In genomic region chr5:1514819-1515310, GRCh38 we compare ENCODE assay signal across 8 cellular contexts. TPM values are rescaled to one million over a fixed set of nuclear protein-coding genes. Genes with fewer than 3 reads are reported as not detected.
DNase-seq lines count a peak whose midpoint lies in the region; ATAC-seq and TF ChIP-seq lines count a peak whose summit lies in the region.
"Not testable (repeated sequence)": the region's sequence is repeated elsewhere in the genome, so short reads cannot be mapped to it uniquely, and the experiment has no call there.

No MANE protein-coding gene starts in this region.

- H3K9me2 ChIP-seq in MM.1S (replicated peaks; ENCODE audit: insufficient read depth, low read length); hepatocyte (replicated peaks; ENCODE audit: insufficient read depth): not testable (repeated sequence)

- peaks cover 22% of the 10 kb centered on the region for H3F3A ChIP-seq in MM.1S (ENCODE audit: insufficient read depth, low read length)

- DNase-seq in D341Med (ENCODE audit: low spot score), result peak; percentile 20
- DNase-seq in MM.1S; hepatocyte (ENCODE audit: low spot score): not testable (repeated sequence)
- DNase-seq in activated CD4-positive, alpha-beta T cell treated with anti-CD3 and anti-CD28 coated beads for 1 hour, result peak; percentile 2
- peak; percentile 90 to 92 for DNase-seq in T47D (ENCODE audit: low read depth in 1 of 2, low spot score in 1 of 2)
- DNase-seq in left lung, result peak; percentile 26 to 62
- DNase-seq in osteoblast (ENCODE audit: insufficient read length, low spot score, missing footprints), result peak; percentile 69
- peak; percentile 70 for DNase-seq in type B pancreatic cell (ENCODE audit: extremely low spot score, unreplicated experiment)

- not testable (repeated sequence) for H3K4me2 ChIP-seq in MM.1S (ENCODE audit: low read depth, low read length); osteoblast (ENCODE audit: insufficient read depth, low read length)
- peak overlapping the region; percentile 33 for H3K4me2 ChIP-seq in hepatocyte

- peak overlapping the region; percentile 50 for H3K4me3 Mint-ChIP-seq in type B pancreatic cell

- not testable (repeated sequence) for H3K4me3 ChIP-seq in MM.1S (ENCODE audit: low read length); hepatocyte; left lung; osteoblast (ENCODE audit: insufficient read depth, low read length)

- H3K4me1 Mint-ChIP-seq in type B pancreatic cell (ENCODE audit: unreplicated experiment), result peaks cover 31% of the 10 kb centered on the region

- H3K36me3 ChIP-seq in MM.1S (replicated peaks; ENCODE audit: insufficient read depth, low read length) (peaks cover 32% of the 10 kb centered on the region), left lung (peaks cover 0 to 56% of the 10 kb centered on the region in 2 donors), osteoblast (ENCODE audit: insufficient read depth, low read length) (peaks cover 30% of the 10 kb centered on the region)
- H3K36me3 ChIP-seq in hepatocyte (replicated peaks; ENCODE audit: insufficient read depth, low read depth), result not testable (repeated sequence)

- not testable (repeated sequence) for H2AFZ ChIP-seq in MM.1S (ENCODE audit: low read length); hepatocyte; osteoblast (ENCODE audit: low read length)

- not testable (repeated sequence) for H4K20me1 ChIP-seq in MM.1S (ENCODE audit: insufficient read depth, low read length)
- H4K20me1 ChIP-seq in hepatocyte (ENCODE audit: insufficient read depth, poor library complexity, severe bottlenecking), result peaks cover 19% of the 10 kb centered on the region
- H4K20me1 ChIP-seq in osteoblast (ENCODE audit: insufficient read depth, low read length), result peaks cover 87% of the 10 kb centered on the region

- in situ Hi-C loops in T47D (cut with HindIII; ENCODE audit: low pct_unique_long_range_greater_than_20kb, low sequenced_read_pairs), result not testable (repeated sequence)

- not testable (repeated sequence) for ATAC-seq in left lung

- H3K27ac ChIP-seq in MM.1S (ENCODE audit: low read length) (peak overlapping the region; percentile 16; the same call in 1 of the 2 replicates), hepatocyte (peak overlapping the region; percentile 73), left lung (peak overlapping the region in 1 of 2 donors; percentile 19)
- H3K27ac ChIP-seq in osteoblast (ENCODE audit: low read depth, low read length), result not testable (repeated sequence)

- not testable (repeated sequence) for H3K9me3 Mint-ChIP-seq in type B pancreatic cell

- not testable (repeated sequence) for TF ChIP-seq CTCF in MM.1S (IDR thresholded peaks at IDR 0.05; ENCODE audit: low read length); hepatocyte (IDR thresholded peaks at IDR 0.05; ENCODE audit: poor library complexity); left lung (IDR thresholded peaks at IDR 0.05); osteoblast (IDR thresholded peaks at IDR 0.05; ENCODE audit: extremely low read depth, low read depth, low read length); type B pancreatic cell (conservative IDR thresholded peaks at IDR 0.05)

- 61% methylated on average over 11 of the region's 11 CpGs for WGBS in hepatocyte (ENCODE audit: low lambda C conversion rate, missing lambda C conversion rate)

- H3K36me3 Mint-ChIP-seq in type B pancreatic cell, result not testable (repeated sequence)

- H3K79me2 ChIP-seq in MM.1S (ENCODE audit: low read length) (peaks cover 98% of the 10 kb centered on the region), hepatocyte (peaks cover 92% of the 10 kb centered on the region), osteoblast (ENCODE audit: insufficient read depth, low read length) (peaks cover 69% of the 10 kb centered on the region)

- H3K9me3 ChIP-seq in MM.1S (replicated peaks; ENCODE audit: insufficient read depth, low read length); hepatocyte (ENCODE audit: low read depth); left lung; osteoblast (ENCODE audit: low read depth, low read length): not testable (repeated sequence)

- intact Hi-C loops in left lung (cut with DNase I), result not testable (repeated sequence)

- not testable (repeated sequence) for H3K27me3 ChIP-seq in MM.1S (replicated peaks; ENCODE audit: insufficient read depth, low read length); hepatocyte; left lung; osteoblast (ENCODE audit: insufficient read depth, low read length)

- not testable (repeated sequence) for H3K9ac ChIP-seq in MM.1S (ENCODE audit: low read length)

- peaks cover 60% of the 10 kb centered on the region for H3K4me1 ChIP-seq in MM.1S (ENCODE audit: low read length)
- peaks cover 24% of the 10 kb centered on the region for H3K4me1 ChIP-seq in hepatocyte (ENCODE audit: insufficient read depth)
- peaks cover 20 to 55% of the 10 kb centered on the region in 2 donors for H3K4me1 ChIP-seq in left lung
- H3K4me1 ChIP-seq in osteoblast (ENCODE audit: insufficient read depth, low read length), result peaks cover 17% of the 10 kb centered on the region

- not testable (repeated sequence) for H3K27me3 Mint-ChIP-seq in type B pancreatic cell

- H3K27ac Mint-ChIP-seq in type B pancreatic cell, result peak overlapping the region; percentile 78

RNA-seq across cellular contexts. Expression of gene LPCAT1, which starts 8.9 kb away (rescaled TPM):
- 44.1 and 46.7 TPM in 2 replicates for total RNA-seq in hepatocyte
- polyA plus RNA-seq in hepatocyte, result 56.0 and 75.7 TPM in 2 replicates
- total RNA-seq in left lung, result 100 to 1,000 TPM; 458 to 751 TPM
- 11.6 and 15.6 TPM in 2 replicates for total RNA-seq in osteoblast
- total RNA-seq in type B pancreatic cell (ENCODE audit: low replicate concordance), result 91.6 and 97.1 TPM in 2 replicates
